ENCODE assay signal across 1 cellular context in genomic region chr3:33658971-33659848, GRCh38.
TF ChIP-seq lines count a peak whose summit lies in the region.

No MANE protein-coding gene starts in this region.

TF ChIP-seq in K562, 482 proteins besides CTCF, POLR2A, EP300 and RAD21 (continued from another document and continues in another):
- TF ChIP-seq ZNF318 (IDR thresholded peaks at IDR 0.05; ENCODE audit: borderline replicate concordance in 1 of 2, low read depth in 1 of 2) (peak; percentile 22 to 78; a peak in 1 of 4 replicates), MLLT1 (IDR thresholded peaks at IDR 0.05) (no peak), TSHZ1 (CRISPR knock-in tag; IDR thresholded peaks at IDR 0.05) (no peak), ATF3 (IDR thresholded peaks at IDR 0.05) (peak; percentile 52; the same call in 1 of the 2 replicates), ATF3 (CRISPR knock-in tag; conservative IDR thresholded peaks at IDR 0.05) (0 out of 2 replicates have a peak, but pooled peaks have one; percentile 35), TBL1XR1 (IDR thresholded peaks at IDR 0.05; ENCODE audit: low read length in 2 of 2) (no peak), CTBP1 (IDR thresholded peaks at IDR 0.05; ENCODE audit: borderline replicate concordance) (peak; percentile 46; the same call in 1 of the 2 replicates), CEBPB (tag; IDR thresholded peaks at IDR 0.05) (peak; percentile 58), CHD2 (IDR thresholded peaks at IDR 0.05; ENCODE audit: low read depth, low read length) (no peak), KDM2B (CRISPR knock-in tag; IDR thresholded peaks at IDR 0.05) (0 out of 2 replicates have a peak, but pooled peaks have one; percentile 51), SMC3 (conservative IDR thresholded peaks at IDR 0.05; ENCODE audit: insufficient read depth, low read depth, low read length) (no peak), DIDO1 (tag; IDR thresholded peaks at IDR 0.05; ENCODE audit: low read depth) (peak; percentile 67; the same call in 1 of the 2 replicates), NR2C2 (CRISPR knock-in tag; IDR thresholded peaks at IDR 0.05) (no peak), NR2C2 (tag; IDR thresholded peaks at IDR 0.05) (0 out of 2 replicates have a peak, but pooled peaks have one; percentile 20), HEY1 (CRISPR knock-in tag; IDR thresholded peaks at IDR 0.05; ENCODE audit: borderline replicate concordance) (peak; percentile 54; the same call in 1 of the 2 replicates), BRF2 (IDR thresholded peaks at IDR 0.05; ENCODE audit: borderline replicate concordance, insufficient read depth, insufficient read length) (no peak), SMAD2 (IDR thresholded peaks at IDR 0.05; ENCODE audit: low read depth, low read length) (no peak), KLF16 (IDR thresholded peaks at IDR 0.05) (no peak), LARP7 (IDR thresholded peaks at IDR 0.05) (no peak), CBX3 (IDR thresholded peaks at IDR 0.05; ENCODE audit: borderline replicate concordance in 1 of 2, low read length in 2 of 2) (no peak), DPF2 (IDR thresholded peaks at IDR 0.05) (peak; percentile 76; the same call in 1 of the 2 replicates), BRD9 (IDR thresholded peaks at IDR 0.05; ENCODE audit: low read depth, partially characterized antibody) (peak; percentile 50), ARID3B (CRISPR knock-in tag; IDR thresholded peaks at IDR 0.05; ENCODE audit: borderline replicate concordance) (no peak), ERF (CRISPR knock-in tag; IDR thresholded peaks at IDR 0.05) (no peak), SAP30 (IDR thresholded peaks at IDR 0.05; ENCODE audit: borderline replicate concordance, insufficient read depth, low read depth, low read length, poor library complexity, severe bottlenecking) (peak; percentile 18), MTA1 (IDR thresholded peaks at IDR 0.05; ENCODE audit: borderline replicate concordance) (peak; percentile 82)
- TF ChIP-seq, protein P1, sequence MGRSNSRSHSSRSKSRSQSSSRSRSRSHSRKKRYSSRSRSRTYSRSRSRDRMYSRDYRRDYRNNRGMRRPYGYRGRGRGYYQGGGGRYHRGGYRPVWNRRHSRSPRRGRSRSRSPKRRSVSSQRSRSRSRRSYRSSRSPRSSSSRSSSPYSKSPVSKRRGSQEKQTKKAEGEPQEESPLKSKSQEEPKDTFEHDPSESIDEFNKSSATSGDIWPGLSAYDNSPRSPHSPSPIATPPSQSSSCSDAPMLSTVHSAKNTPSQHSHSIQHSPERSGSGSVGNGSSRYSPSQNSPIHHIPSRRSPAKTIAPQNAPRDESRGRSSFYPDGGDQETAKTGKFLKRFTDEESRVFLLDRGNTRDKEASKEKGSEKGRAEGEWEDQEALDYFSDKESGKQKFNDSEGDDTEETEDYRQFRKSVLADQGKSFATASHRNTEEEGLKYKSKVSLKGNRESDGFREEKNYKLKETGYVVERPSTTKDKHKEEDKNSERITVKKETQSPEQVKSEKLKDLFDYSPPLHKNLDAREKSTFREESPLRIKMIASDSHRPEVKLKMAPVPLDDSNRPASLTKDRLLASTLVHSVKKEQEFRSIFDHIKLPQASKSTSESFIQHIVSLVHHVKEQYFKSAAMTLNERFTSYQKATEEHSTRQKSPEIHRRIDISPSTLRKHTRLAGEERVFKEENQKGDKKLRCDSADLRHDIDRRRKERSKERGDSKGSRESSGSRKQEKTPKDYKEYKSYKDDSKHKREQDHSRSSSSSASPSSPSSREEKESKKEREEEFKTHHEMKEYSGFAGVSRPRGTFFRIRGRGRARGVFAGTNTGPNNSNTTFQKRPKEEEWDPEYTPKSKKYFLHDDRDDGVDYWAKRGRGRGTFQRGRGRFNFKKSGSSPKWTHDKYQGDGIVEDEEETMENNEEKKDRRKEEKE (IDR thresholded peaks at IDR 0.05; ENCODE audit: borderline replicate concordance in 1 of 2, control insufficient read depth in 1 of 2, low read depth in 2 of 2, low read length in 1 of 2): 0 out of 4 replicates have a peak, but pooled peaks of 1 of the 2 experiments have one; percentile 39
- TF ChIP-seq, protein P2, sequence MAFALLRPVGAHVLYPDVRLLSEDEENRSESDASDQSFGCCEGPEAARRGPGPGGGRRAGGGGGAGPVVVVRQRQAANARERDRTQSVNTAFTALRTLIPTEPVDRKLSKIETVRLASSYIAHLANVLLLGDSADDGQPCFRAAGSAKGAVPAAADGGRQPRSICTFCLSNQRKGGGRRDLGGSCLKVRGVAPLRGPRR (CRISPR knock-in tag; IDR thresholded peaks at IDR 0.05): no peak
- TF ChIP-seq, protein P3, sequence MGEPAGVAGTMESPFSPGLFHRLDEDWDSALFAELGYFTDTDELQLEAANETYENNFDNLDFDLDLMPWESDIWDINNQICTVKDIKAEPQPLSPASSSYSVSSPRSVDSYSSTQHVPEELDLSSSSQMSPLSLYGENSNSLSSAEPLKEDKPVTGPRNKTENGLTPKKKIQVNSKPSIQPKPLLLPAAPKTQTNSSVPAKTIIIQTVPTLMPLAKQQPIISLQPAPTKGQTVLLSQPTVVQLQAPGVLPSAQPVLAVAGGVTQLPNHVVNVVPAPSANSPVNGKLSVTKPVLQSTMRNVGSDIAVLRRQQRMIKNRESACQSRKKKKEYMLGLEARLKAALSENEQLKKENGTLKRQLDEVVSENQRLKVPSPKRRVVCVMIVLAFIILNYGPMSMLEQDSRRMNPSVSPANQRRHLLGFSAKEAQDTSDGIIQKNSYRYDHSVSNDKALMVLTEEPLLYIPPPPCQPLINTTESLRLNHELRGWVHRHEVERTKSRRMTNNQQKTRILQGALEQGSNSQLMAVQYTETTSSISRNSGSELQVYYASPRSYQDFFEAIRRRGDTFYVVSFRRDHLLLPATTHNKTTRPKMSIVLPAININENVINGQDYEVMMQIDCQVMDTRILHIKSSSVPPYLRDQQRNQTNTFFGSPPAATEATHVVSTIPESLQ (CRISPR knock-in tag; IDR thresholded peaks at IDR 0.05): no peak
- TF ChIP-seq, protein P4, sequence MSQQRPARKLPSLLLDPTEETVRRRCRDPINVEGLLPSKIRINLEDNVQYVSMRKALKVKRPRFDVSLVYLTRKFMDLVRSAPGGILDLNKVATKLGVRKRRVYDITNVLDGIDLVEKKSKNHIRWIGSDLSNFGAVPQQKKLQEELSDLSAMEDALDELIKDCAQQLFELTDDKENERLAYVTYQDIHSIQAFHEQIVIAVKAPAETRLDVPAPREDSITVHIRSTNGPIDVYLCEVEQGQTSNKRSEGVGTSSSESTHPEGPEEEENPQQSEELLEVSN (IDR thresholded peaks at IDR 0.05; ENCODE audit: borderline replicate concordance in 1 of 2, extremely low read depth in 1 of 2, insufficient read depth in 1 of 2, insufficient read length in 1 of 2, low read depth in 1 of 2, low read length in 1 of 2, poor library complexity in 1 of 2, severe bottlenecking in 1 of 2): no peak
